In genomic region chr18:3605562-3606443, GRCh38 we compare ENCODE assay signal across 8 cellular contexts.
DNase-seq lines count a peak whose midpoint lies in the region; ATAC-seq and TF ChIP-seq lines count a peak whose summit lies in the region.

No MANE protein-coding gene starts in this region.

- H3K4me3 ChIP-seq in AG04450 (ENCODE audit: low read depth, low read length) (peak overlapping the region; percentile 57), hepatocyte (peak overlapping the region; percentile 6)

- no peaks in the 10 kb centered on the region for H4K20me1 ChIP-seq in hepatocyte (ENCODE audit: insufficient read depth, poor library complexity, severe bottlenecking)

- 20% methylated on average over 14 of the region's 14 CpGs for WGBS in hepatocyte (ENCODE audit: low lambda C conversion rate, missing lambda C conversion rate)

- peak; percentile 10 for ATAC-seq in stimulated activated naive CD8-positive, alpha-beta T cell treated with anti-CD3 and anti-CD28 coated beads, Interleukin-15, Interleukin-2, amounts not matched to agents 100 U/mL and 50 U/mL, for 24 hours
- no peak for ATAC-seq in GM21526 (IDR thresholded peaks at IDR 0.05; ENCODE audit: low FRiP score, unreplicated experiment)
- ATAC-seq in HG03039 (IDR thresholded peaks at IDR 0.05; ENCODE audit: unreplicated experiment) = no peak
- ATAC-seq in GM21825 (IDR thresholded peaks at IDR 0.05; ENCODE audit: unreplicated experiment) = no peak

- no peaks in the 10 kb centered on the region for H3K9me2 ChIP-seq in hepatocyte (replicated peaks; ENCODE audit: insufficient read depth)

- POLR2A ChIA-PET in AG04450 (lab: Yijun Ruan, JAX) = interaction anchor here (1.3 to 1.9 kb wide), 6 partner anchors 9 to 152 kb away, joined by 4 to 28 read pairs (median 6); no protein-coding TSS in a partner anchor

- CTCF ChIA-PET in AG04450 (lab: Charles Lee) = interaction anchor here (0.9 to 1.9 kb wide), 7 partner anchors 11 to 389 kb away, joined by 3 to 19 read pairs (median 5); no protein-coding TSS in a partner anchor

- H3K27ac ChIP-seq in AG04450 (ENCODE audit: low read depth, low read length) (peak overlapping the region; percentile 100), hepatocyte (peak overlapping the region; percentile 95)

- no peak for DNase-seq in AG04450 (ENCODE audit: low read depth, low spot score)
- peak; percentile 76 for DNase-seq in HT-29 (ENCODE audit: low spot score)
- peak; percentile 54 for DNase-seq in activated T-cell treated with anti-CD3 and anti-CD28 coated beads, Interleukin-2, amount 50 U/mL, for 1 hour
- DNase-seq in hepatocyte (ENCODE audit: low spot score) = peak; percentile 38
- DNase-seq in stimulated activated naive CD8-positive, alpha-beta T cell treated with anti-CD3 and anti-CD28 coated beads, Interleukin-15, Interleukin-2, amounts not matched to agents 100 U/mL and 50 U/mL, for 24 hours = no peak

- H2AFZ ChIP-seq in hepatocyte = no peak overlapping the region

- TF ChIP-seq CTCF in AG04450 (IDR thresholded peaks at IDR 0.05; ENCODE audit: low read depth, low read length) (no peak), hepatocyte (IDR thresholded peaks at IDR 0.05; ENCODE audit: poor library complexity) (no peak)

- H3K27me3 ChIP-seq in AG04450 (ENCODE audit: control insufficient read depth, insufficient read depth, low read length) = no peaks in the 10 kb centered on the region
- H3K27me3 ChIP-seq in hepatocyte = no peaks in the 10 kb centered on the region

- no peaks in the 10 kb centered on the region for H3K36me3 ChIP-seq in hepatocyte (replicated peaks; ENCODE audit: insufficient read depth, low read depth)

- H3K4me2 ChIP-seq in hepatocyte = peak overlapping the region; percentile 79

- H3K9me3 ChIP-seq in AG04450 (ENCODE audit: control insufficient read depth, insufficient read depth, low read length) (no peaks in the 10 kb centered on the region), hepatocyte (ENCODE audit: low read depth) (no peaks in the 10 kb centered on the region)

- H3K4me1 ChIP-seq in hepatocyte (ENCODE audit: insufficient read depth) = peaks cover 28% of the 10 kb centered on the region

- no peaks in the 10 kb centered on the region for H3K79me2 ChIP-seq in hepatocyte

Comparison
In these comparisons a context has a peak if more than half of its experiments do, and no peak if none do; other contexts are left out.
1. DNase-seq: peak in HT-29 (single experiment), activated T-cell treated with anti-CD3 and anti-CD28 coated beads, Interleukin-2, amount 50 U/mL, for 1 hour (single experiment) and hepatocyte (single experiment); none in AG04450 (single experiment) and stimulated activated naive CD8-positive, alpha-beta T cell treated with anti-CD3 and anti-CD28 coated beads, Interleukin-15, Interleukin-2, amounts not matched to agents 100 U/mL and 50 U/mL, for 24 hours (single experiment).